12 cellular contexts compared by ENCODE assay signal in genomic region chr11:68267881-68268240, GRCh38.
"Had no signal": no experiment of that assay in that cellular context is flagged by ENCODE, and none has a peak within 500 bp of the region (broad histone marks: within the 10 kb centered on the region; RNA-seq: fewer than 3 reads in every experiment).

No MANE protein-coding gene starts in this region.

- DNase-seq: activated CD4-positive, alpha-beta T cell treated with anti-CD3 and anti-CD28 coated beads for 4 hours; activated CD8-positive, alpha-beta T cell treated with anti-CD3 and anti-CD28 coated beads for 36 hours; activated effector memory CD4-positive, alpha-beta T cell treated with anti-CD3 and anti-CD28 coated beads, Interleukin-2, amount 50 U/mL, for 16 hours; activated T-cell treated with anti-CD3 and anti-CD28 coated beads, Interleukin-2, amount 50 U/mL, for 48 hours; endodermal cell; head of caudate nucleus; sigmoid colon; stimulated activated CD4-positive, alpha-beta T cell treated with anti-CD3 and anti-CD28 coated beads, Interleukin-2, amount 100 ng/mL, for 24 hours; T-helper 17 cell; trophoblast cell had no signal

- ATAC-seq: activated CD8-positive, alpha-beta T cell treated with anti-CD3 and anti-CD28 coated beads for 36 hours; activated naive CD4-positive, alpha-beta T cell treated with anti-CD3 and anti-CD28 coated beads, Interleukin-2, amount 50 U/mL, for 72 hours; T-helper 17 cell had no signal

- H3K27ac ChIP-seq: breast epithelium had no signal

- H3K27me3 ChIP-seq: breast epithelium, sigmoid colon had no signal

- H3K36me3 ChIP-seq: breast epithelium had no signal

- H3K4me3 ChIP-seq: breast epithelium, sigmoid colon had no signal

- H3K9me3 ChIP-seq: breast epithelium, sigmoid colon had no signal

- H3K27me3 Mint-ChIP-seq: activated CD8-positive, alpha-beta T cell treated with anti-CD3 and anti-CD28 coated beads for 36 hours; T-helper 17 cell had no signal

- H3K27ac Mint-ChIP-seq: activated CD8-positive, alpha-beta T cell treated with anti-CD3 and anti-CD28 coated beads for 36 hours; activated naive CD4-positive, alpha-beta T cell treated with anti-CD3 and anti-CD28 coated beads, Interleukin-2, amount 50 U/mL, for 72 hours; endodermal cell; T-helper 17 cell had no signal

- H3K4me3 Mint-ChIP-seq: activated CD8-positive, alpha-beta T cell treated with anti-CD3 and anti-CD28 coated beads for 36 hours; endodermal cell; T-helper 17 cell had no signal

- H3K9me3 Mint-ChIP-seq: activated CD8-positive, alpha-beta T cell treated with anti-CD3 and anti-CD28 coated beads for 36 hours; activated naive CD4-positive, alpha-beta T cell treated with anti-CD3 and anti-CD28 coated beads, Interleukin-2, amount 50 U/mL, for 72 hours; endodermal cell had no signal
